Comparison of ENCODE assay signal across 8 cellular contexts in genomic region chr11:60985991-60986915, GRCh38. TPM values are rescaled to one million over a fixed set of nuclear protein-coding genes. Genes with fewer than 3 reads are reported as not detected.
DNase-seq lines count a peak whose midpoint lies in the region; ATAC-seq lines count a peak whose summit lies in the region.

No MANE protein-coding gene starts in this region.

- ATAC-seq in esophagus mucosa: peak; percentile 89
- no peak for ATAC-seq in GM18511 (IDR thresholded peaks at IDR 0.05; ENCODE audit: unreplicated experiment)

- DNase-seq in M059J (ENCODE audit: low read depth): peak; percentile 49
- DNase-seq in activated CD8-positive, alpha-beta memory T cell treated with anti-CD3 and anti-CD28 coated beads for 1 hour (ENCODE audit: extremely low read depth in 1 of 2, low read depth in 1 of 2): peak; percentile 71 to 93
- DNase-seq in stimulated activated CD8-positive, alpha-beta memory T cell treated with anti-CD3 and anti-CD28 coated beads, Interleukin-4, amount 100 ng/mL, for 1 hour (ENCODE audit: low read depth in 2 of 2, low spot score in 1 of 2): peak; percentile 58 to 76
- no peak for DNase-seq in NCI-H1436 treated with DMSO at 0.1 percent for 48 hours (lab: John Stamatoyannopoulos, UW)
- no peak for DNase-seq in NCI-H1092 (lab: John Stamatoyannopoulos, UW)
- DNase-seq in NCI-H446 (lab: John Stamatoyannopoulos, UW): no peak

RNA-seq across cellular contexts. Expression of gene CD6, which starts 14.8 kb away (rescaled TPM):
- total RNA-seq in M059J (2014; rRNA removed; shearing (Covaris generic)): 0.10 TPM in 1 of 2 replicates, not detected in the other
- 0.80 TPM for total RNA-seq in esophagus mucosa

RNA-seq across cellular contexts. Expression of gene SLC15A3, which starts 34.3 kb away (rescaled TPM):
- 7.9 and 23.3 TPM in 2 replicates for total RNA-seq in M059J (2014; rRNA removed; shearing (Covaris generic))
- total RNA-seq in esophagus mucosa: 3.9 TPM

Comparison
In these comparisons a context has a peak if more than half of its experiments do, and no peak if none do; other contexts are left out.
1. DNase-seq: peak in M059J (single experiment), activated CD8-positive, alpha-beta memory T cell treated with anti-CD3 and anti-CD28 coated beads for 1 hour (2 of 2) and stimulated activated CD8-positive, alpha-beta memory T cell treated with anti-CD3 and anti-CD28 coated beads, Interleukin-4, amount 100 ng/mL, for 1 hour (2 of 2); none in NCI-H1436 treated with DMSO at 0.1 percent for 48 hours (single experiment), NCI-H1092 (single experiment) and NCI-H446 (0 of 2).